ENCODE assay signal across 25 cellular contexts in genomic region chr3:43211681-43212080, GRCh38.
"Had no signal": no experiment of that assay in that cellular context is flagged by ENCODE, and none has a peak within 500 bp of the region (broad histone marks: within the 10 kb centered on the region; RNA-seq: fewer than 3 reads in every experiment).

No MANE protein-coding gene starts in this region.

- H3K27ac ChIP-seq: gastroesophageal sphincter, psoas muscle, upper lobe of left lung, vagina had no signal

- H3K9me3 Mint-ChIP-seq: activated naive CD4-positive, alpha-beta T cell treated with anti-CD3 and anti-CD28 coated beads, Interleukin-2, amount 10 ng/mL, durations not matched to agents 7 days and 5 days; activated T-cell treated with anti-CD3 and anti-CD28 coated beads, Interleukin-2, amount 50 U/mL, for 24 hours; nephron progenitor cell; stimulated activated memory B cell treated with anti-CD40 and anti-IgM and Interleukin-4, amounts not matched to agents 10 μg/mL and 1 μg/mL and 100 μg/mL, for 72 hours; T-cell; T-helper 2 cell treated with Interferon-gamma antibody and Interleukin-4, amounts not matched to agents 5 μg/mL and 100 μg/mL, for 36 hours had no signal

- H3K27ac Mint-ChIP-seq: activated naive CD4-positive, alpha-beta T cell treated with anti-CD3 and anti-CD28 coated beads, Interleukin-2, amount 10 ng/mL, durations not matched to agents 7 days and 5 days; activated T-cell treated with anti-CD3 and anti-CD28 coated beads, Interleukin-2, amount 50 U/mL, for 24 hours; nephron progenitor cell; stimulated activated memory B cell treated with anti-CD40 and anti-IgM and Interleukin-4, amounts not matched to agents 10 μg/mL and 1 μg/mL and 100 μg/mL, for 72 hours; stimulated activated naive CD8-positive, alpha-beta T cell treated with anti-CD3 and anti-CD28 coated beads, Interleukin-15, amount 100 ng/mL, for 72 hours; T-cell; T-helper 2 cell treated with Interferon-gamma antibody and Interleukin-4, amounts not matched to agents 5 μg/mL and 100 μg/mL, for 36 hours had no signal

- H3K27me3 Mint-ChIP-seq: activated T-cell treated with anti-CD3 and anti-CD28 coated beads, Interleukin-2, amount 50 U/mL, for 24 hours; stimulated activated naive CD8-positive, alpha-beta T cell treated with anti-CD3 and anti-CD28 coated beads, Interleukin-15, amount 100 ng/mL, for 72 hours; T-cell had no signal

- H3K4me1 Mint-ChIP-seq: stimulated activated memory B cell treated with anti-CD40 and anti-IgM and Interleukin-4, amounts not matched to agents 10 μg/mL and 1 μg/mL and 100 μg/mL, for 72 hours had no signal

- H3K4me3 Mint-ChIP-seq: activated naive CD4-positive, alpha-beta T cell treated with anti-CD3 and anti-CD28 coated beads, Interleukin-2, amount 10 ng/mL, durations not matched to agents 7 days and 5 days; activated T-cell treated with anti-CD3 and anti-CD28 coated beads, Interleukin-2, amount 50 U/mL, for 24 hours; nephron progenitor cell; stimulated activated memory B cell treated with anti-CD40 and anti-IgM and Interleukin-4, amounts not matched to agents 10 μg/mL and 1 μg/mL and 100 μg/mL, for 72 hours; stimulated activated naive CD8-positive, alpha-beta T cell treated with anti-CD3 and anti-CD28 coated beads, Interleukin-15, amount 100 ng/mL, for 72 hours; T-cell; T-helper 2 cell treated with Interferon-gamma antibody and Interleukin-4, amounts not matched to agents 5 μg/mL and 100 μg/mL, for 36 hours had no signal

- H3K27me3 ChIP-seq: gastroesophageal sphincter, pancreas, upper lobe of left lung, vagina had no signal

- H3K4me3 ChIP-seq: gastroesophageal sphincter, pancreas, psoas muscle, smooth muscle cell, upper lobe of left lung, vagina had no signal

- H3K36me3 ChIP-seq: gastroesophageal sphincter, pancreas, upper lobe of left lung, vagina had no signal

- ATAC-seq: gastroesophageal sphincter; left colon; pancreas; psoas muscle; stimulated activated memory B cell treated with anti-CD40 and anti-IgM and Interleukin-4, amounts not matched to agents 10 μg/mL and 1 μg/mL and 100 μg/mL, for 72 hours; stimulated activated naive CD8-positive, alpha-beta T cell treated with anti-CD3 and anti-CD28 coated beads, Interleukin-15, amount 100 ng/mL, for 72 hours; T-cell had no signal

- H3K9me3 ChIP-seq: gastroesophageal sphincter, pancreas, psoas muscle, upper lobe of left lung, vagina had no signal

- DNase-seq: activated CD4-positive, alpha-beta T cell treated with anti-CD3 and anti-CD28 coated beads for 4 hours; activated CD4-positive, alpha-beta T cell treated with anti-CD3 and anti-CD28 coated beads, Interleukin-2, amount 50 U/mL, for 4 hours; activated CD4-positive, CD25-positive, alpha-beta regulatory T cell; activated CD8-positive, alpha-beta memory T cell treated with anti-CD3 and anti-CD28 coated beads, Interleukin-2, amount 50 U/mL, for 48 hours; activated gamma-delta T cell; activated naive CD4-positive, alpha-beta T cell treated with anti-CD3 and anti-CD28 coated beads, Interleukin-2, amount 10 ng/mL, durations not matched to agents 7 days and 5 days; activated T-cell treated with anti-CD3 and anti-CD28 coated beads, Interleukin-2, amount 50 U/mL, for 24 hours; hippocampal formation; kidney; left colon; mammary epithelial cell; nephron progenitor cell; pancreas; psoas muscle; stimulated activated CD4-positive, alpha-beta T cell treated with anti-CD3 and anti-CD28 coated beads, Interleukin-1b, Interleukin-23, amount 100 ng/mL, for 48 hours; stimulated activated CD4-positive, alpha-beta T cell treated with anti-CD3 and anti-CD28 coated beads, Interleukin-4, amount 100 ng/mL, for 4 hours; stimulated activated CD8-positive, alpha-beta memory T cell treated with anti-CD3 and anti-CD28 coated beads, Interleukin-4, amount 100 ng/mL, for 48 hours; stimulated activated naive CD8-positive, alpha-beta T cell treated with anti-CD3 and anti-CD28 coated beads, Interleukin-15, amount 100 ng/mL, for 72 hours; T-cell; upper lobe of left lung had no signal

- H3K36me3 Mint-ChIP-seq: activated naive CD4-positive, alpha-beta T cell treated with anti-CD3 and anti-CD28 coated beads, Interleukin-2, amount 10 ng/mL, durations not matched to agents 7 days and 5 days; stimulated activated memory B cell treated with anti-CD40 and anti-IgM and Interleukin-4, amounts not matched to agents 10 μg/mL and 1 μg/mL and 100 μg/mL, for 72 hours; T-cell had no signal
